Comparison of ENCODE assay signal across 1 cellular context in the genomic region with DNA sequence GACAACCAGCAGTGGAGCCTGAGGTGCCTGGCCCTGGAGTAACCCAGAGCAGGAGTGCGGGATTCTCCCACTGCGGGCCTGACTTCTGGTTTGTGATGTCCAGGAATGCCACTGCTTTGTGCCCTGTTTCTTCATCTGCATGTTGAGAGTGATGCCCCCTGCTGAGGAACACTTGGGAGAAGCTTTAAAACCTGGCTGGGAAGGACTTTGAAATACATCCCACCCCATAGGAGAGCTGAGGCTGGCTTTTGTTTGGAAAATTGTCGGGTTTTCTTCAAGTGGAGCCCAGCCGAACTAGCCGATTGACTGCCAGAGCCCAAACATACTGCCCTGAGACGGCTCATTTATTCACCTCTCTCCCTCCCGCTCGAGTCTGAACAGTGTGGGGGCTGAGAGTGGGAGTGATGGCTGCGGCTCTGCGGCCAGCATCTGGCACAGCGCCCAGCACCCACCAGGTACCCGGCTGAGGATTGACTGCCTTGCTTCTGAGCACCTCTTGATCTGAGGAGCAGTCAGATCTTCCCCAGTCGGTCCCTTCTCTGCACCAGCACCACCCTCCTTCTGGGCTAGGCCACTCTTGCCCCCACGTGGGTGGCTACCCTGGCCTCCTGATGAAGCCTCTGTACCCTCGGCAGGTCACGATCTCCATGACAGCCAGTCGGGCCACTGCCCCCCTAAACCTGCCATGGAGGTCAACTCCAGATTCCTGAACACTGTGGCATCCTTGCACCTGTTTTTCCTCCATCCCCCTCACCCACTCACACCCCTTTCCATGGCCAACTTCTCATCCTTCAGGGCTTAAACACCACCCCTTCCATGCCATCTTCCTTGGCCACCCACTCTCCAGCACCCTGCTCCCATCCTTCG.
TF ChIP-seq lines count a peak whose summit lies in the region.

No MANE protein-coding gene starts in this region.

TF ChIP-seq in GM23338, 12 proteins besides CTCF, POLR2A, EP300 and RAD21 (continued from another document):
- TF ChIP-seq, protein P1, sequence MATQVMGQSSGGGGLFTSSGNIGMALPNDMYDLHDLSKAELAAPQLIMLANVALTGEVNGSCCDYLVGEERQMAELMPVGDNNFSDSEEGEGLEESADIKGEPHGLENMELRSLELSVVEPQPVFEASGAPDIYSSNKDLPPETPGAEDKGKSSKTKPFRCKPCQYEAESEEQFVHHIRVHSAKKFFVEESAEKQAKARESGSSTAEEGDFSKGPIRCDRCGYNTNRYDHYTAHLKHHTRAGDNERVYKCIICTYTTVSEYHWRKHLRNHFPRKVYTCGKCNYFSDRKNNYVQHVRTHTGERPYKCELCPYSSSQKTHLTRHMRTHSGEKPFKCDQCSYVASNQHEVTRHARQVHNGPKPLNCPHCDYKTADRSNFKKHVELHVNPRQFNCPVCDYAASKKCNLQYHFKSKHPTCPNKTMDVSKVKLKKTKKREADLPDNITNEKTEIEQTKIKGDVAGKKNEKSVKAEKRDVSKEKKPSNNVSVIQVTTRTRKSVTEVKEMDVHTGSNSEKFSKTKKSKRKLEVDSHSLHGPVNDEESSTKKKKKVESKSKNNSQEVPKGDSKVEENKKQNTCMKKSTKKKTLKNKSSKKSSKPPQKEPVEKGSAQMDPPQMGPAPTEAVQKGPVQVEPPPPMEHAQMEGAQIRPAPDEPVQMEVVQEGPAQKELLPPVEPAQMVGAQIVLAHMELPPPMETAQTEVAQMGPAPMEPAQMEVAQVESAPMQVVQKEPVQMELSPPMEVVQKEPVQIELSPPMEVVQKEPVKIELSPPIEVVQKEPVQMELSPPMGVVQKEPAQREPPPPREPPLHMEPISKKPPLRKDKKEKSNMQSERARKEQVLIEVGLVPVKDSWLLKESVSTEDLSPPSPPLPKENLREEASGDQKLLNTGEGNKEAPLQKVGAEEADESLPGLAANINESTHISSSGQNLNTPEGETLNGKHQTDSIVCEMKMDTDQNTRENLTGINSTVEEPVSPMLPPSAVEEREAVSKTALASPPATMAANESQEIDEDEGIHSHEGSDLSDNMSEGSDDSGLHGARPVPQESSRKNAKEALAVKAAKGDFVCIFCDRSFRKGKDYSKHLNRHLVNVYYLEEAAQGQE (IDR thresholded peaks at IDR 0.05; ENCODE audit: unreplicated experiment): no peak
- TF ChIP-seq JUNB (IDR thresholded peaks at IDR 0.05; ENCODE audit: unreplicated experiment) (no peak), CREB1 (CRISPR knock-in tag; IDR thresholded peaks at IDR 0.05; ENCODE audit: low read depth) (no peak), EZH2phosphoT487 (IDR thresholded peaks at IDR 0.05; ENCODE audit: unreplicated experiment) (no peak), ZNF331 (CRISPR knock-in tag; IDR thresholded peaks at IDR 0.05; ENCODE audit: low read depth) (no peak), ZNF114 (CRISPR knock-in tag; IDR thresholded peaks at IDR 0.05) (no peak), EZH2 (IDR thresholded peaks at IDR 0.05; ENCODE audit: low read depth, unreplicated experiment) (no peak)
- TF ChIP-seq, protein P2, sequence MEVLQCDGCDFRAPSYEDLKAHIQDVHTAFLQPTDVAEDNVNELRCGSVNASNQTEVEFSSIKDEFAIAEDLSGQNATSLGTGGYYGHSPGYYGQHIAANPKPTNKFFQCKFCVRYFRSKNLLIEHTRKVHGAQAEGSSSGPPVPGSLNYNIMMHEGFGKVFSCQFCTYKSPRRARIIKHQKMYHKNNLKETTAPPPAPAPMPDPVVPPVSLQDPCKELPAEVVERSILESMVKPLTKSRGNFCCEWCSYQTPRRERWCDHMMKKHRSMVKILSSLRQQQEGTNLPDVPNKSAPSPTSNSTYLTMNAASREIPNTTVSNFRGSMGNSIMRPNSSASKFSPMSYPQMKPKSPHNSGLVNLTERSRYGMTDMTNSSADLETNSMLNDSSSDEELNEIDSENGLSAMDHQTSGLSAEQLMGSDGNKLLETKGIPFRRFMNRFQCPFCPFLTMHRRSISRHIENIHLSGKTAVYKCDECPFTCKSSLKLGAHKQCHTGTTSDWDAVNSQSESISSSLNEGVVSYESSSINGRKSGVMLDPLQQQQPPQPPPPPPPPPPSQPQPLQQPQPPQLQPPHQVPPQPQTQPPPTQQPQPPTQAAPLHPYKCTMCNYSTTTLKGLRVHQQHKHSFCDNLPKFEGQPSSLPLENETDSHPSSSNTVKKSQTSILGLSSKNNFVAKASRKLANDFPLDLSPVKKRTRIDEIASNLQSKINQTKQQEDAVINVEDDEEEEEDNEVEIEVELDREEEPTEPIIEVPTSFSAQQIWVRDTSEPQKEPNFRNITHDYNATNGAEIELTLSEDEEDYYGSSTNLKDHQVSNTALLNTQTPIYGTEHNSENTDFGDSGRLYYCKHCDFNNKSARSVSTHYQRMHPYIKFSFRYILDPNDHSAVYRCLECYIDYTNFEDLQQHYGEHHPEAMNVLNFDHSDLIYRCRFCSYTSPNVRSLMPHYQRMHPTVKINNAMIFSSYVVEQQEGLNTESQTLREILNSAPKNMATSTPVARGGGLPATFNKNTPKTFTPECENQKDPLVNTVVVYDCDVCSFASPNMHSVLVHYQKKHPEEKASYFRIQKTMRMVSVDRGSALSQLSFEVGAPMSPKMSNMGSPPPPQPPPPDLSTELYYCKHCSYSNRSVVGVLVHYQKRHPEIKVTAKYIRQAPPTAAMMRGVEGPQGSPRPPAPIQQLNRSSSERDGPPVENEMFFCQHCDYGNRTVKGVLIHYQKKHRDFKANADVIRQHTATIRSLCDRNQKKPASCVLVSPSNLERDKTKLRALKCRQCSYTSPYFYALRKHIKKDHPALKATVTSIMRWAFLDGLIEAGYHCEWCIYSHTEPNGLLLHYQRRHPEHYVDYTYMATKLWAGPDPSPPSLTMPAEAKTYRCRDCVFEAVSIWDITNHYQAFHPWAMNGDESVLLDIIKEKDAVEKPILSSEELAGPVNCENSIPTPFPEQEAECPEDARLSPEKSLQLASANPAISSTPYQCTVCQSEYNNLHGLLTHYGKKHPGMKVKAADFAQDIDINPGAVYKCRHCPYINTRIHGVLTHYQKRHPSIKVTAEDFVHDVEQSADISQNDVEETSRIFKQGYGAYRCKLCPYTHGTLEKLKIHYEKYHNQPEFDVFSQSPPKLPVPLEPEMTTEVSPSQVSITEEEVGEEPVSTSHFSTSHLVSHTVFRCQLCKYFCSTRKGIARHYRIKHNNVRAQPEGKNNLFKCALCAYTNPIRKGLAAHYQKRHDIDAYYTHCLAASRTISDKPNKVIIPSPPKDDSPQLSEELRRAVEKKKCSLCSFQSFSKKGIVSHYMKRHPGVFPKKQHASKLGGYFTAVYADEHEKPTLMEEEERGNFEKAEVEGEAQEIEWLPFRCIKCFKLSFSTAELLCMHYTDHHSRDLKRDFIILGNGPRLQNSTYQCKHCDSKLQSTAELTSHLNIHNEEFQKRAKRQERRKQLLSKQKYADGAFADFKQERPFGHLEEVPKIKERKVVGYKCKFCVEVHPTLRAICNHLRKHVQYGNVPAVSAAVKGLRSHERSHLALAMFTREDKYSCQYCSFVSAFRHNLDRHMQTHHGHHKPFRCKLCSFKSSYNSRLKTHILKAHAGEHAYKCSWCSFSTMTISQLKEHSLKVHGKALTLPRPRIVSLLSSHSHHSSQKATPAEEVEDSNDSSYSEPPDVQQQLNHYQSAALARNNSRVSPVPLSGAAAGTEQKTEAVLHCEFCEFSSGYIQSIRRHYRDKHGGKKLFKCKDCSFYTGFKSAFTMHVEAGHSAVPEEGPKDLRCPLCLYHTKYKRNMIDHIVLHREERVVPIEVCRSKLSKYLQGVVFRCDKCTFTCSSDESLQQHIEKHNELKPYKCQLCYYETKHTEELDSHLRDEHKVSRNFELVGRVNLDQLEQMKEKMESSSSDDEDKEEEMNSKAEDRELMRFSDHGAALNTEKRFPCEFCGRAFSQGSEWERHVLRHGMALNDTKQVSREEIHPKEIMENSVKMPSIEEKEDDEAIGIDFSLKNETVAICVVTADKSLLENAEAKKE (CRISPR knock-in tag; IDR thresholded peaks at IDR 0.05): no peak; the same call in 1 of the 2 replicates
- TF ChIP-seq, protein P3, sequence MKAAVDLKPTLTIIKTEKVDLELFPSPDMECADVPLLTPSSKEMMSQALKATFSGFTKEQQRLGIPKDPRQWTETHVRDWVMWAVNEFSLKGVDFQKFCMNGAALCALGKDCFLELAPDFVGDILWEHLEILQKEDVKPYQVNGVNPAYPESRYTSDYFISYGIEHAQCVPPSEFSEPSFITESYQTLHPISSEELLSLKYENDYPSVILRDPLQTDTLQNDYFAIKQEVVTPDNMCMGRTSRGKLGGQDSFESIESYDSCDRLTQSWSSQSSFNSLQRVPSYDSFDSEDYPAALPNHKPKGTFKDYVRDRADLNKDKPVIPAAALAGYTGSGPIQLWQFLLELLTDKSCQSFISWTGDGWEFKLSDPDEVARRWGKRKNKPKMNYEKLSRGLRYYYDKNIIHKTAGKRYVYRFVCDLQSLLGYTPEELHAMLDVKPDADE (IDR thresholded peaks at IDR 0.05): no peak
